In genomic region chr6:110338820-110339470, GRCh38 we compare ENCODE assay signal across 24 cellular contexts. TPM values are rescaled to one million over a fixed set of nuclear protein-coding genes. Genes with fewer than 3 reads are reported as not detected.
A peak's percentile ranks its signal among the peaks of the same experiment; 100 is the strongest.
DNase-seq lines count a peak whose midpoint lies in the region; TF ChIP-seq lines count a peak whose summit lies in the region.
"Had no signal": no experiment of that assay in that cellular context is flagged by ENCODE, and none has a peak within 500 bp of the region (broad histone marks: within the 10 kb centered on the region; RNA-seq: fewer than 3 reads in every experiment).

No MANE protein-coding gene starts in this region.

- TF ChIP-seq CTCF in brain microvascular endothelial cell (IDR thresholded peaks at IDR 0.05; ENCODE audit: low read depth, low read length, missing control alignments) (no peak), mesothelial cell of epicardium (IDR thresholded peaks at IDR 0.05; ENCODE audit: unreplicated experiment) (no peak)

- H3K36me3 Mint-ChIP-seq in mesothelial cell of epicardium: no peaks in the 10 kb centered on the region
- H3K36me3 Mint-ChIP-seq: CD8-positive, alpha-beta T cell had no signal

- H3K4me1 Mint-ChIP-seq in mesothelial cell of epicardium: peaks cover 84% of the 10 kb centered on the region

- DNase-seq in DMS 273 (lab: John Stamatoyannopoulos, UW; ENCODE audit: unreplicated experiment) (peak; percentile 23), DMS 273 treated with DMSO at 0.1 percent for 48 hours (lab: John Stamatoyannopoulos, UW) (no peak), brain microvascular endothelial cell (peak; percentile 38), mesothelial cell of epicardium (ENCODE audit: low spot score in 2 of 2, unreplicated experiment in 2 of 2) (no peak), superior temporal gyrus (ENCODE audit: extremely low spot score) (peak; percentile 11), AG08396 (ENCODE audit: low spot score) (no peak), ecto neural progenitor cell (ENCODE audit: low spot score) (no peak)
- DNase-seq in activated CD4-positive, alpha-beta T cell treated with anti-CD3 and anti-CD28 coated beads, Interleukin-2, amount 50 U/mL, for 1 hour: no peak
- DNase-seq: ACHN; AML-193; Calu3; CD8-positive, alpha-beta T cell; DMS53; GDM1; Karpas-422; MV-4-11; NCI-H1105 treated with DMSO at 0.1 percent for 48 hours; NCI-H2029 treated with DMSO at 0.1 percent for 48 hours; NCI-H526; PC-9; RPMI8226; SHP77 had no signal

- peaks cover 5% of the 10 kb centered on the region for H3K9me3 Mint-ChIP-seq in mesothelial cell of epicardium
- H3K9me3 Mint-ChIP-seq: CD8-positive, alpha-beta T cell had no signal

- in situ Hi-C loops in brain microvascular endothelial cell (cut with HindIII; ENCODE audit: low pct_ligation_motif_present, low sequenced_read_pairs): no loop called here

- H3K36me3 ChIP-seq in brain microvascular endothelial cell (replicated peaks): no peaks in the 10 kb centered on the region

- H3K27me3 Mint-ChIP-seq in mesothelial cell of epicardium (ENCODE audit: low read depth): no peaks in the 10 kb centered on the region

- H3K27ac ChIP-seq in brain microvascular endothelial cell: no peak overlapping the region
- H3K27ac ChIP-seq: 22Rv1, PC-9 had no signal

- H3K4me3 ChIP-seq in brain microvascular endothelial cell (ENCODE audit: low read depth, low read length): no peak overlapping the region
- H3K4me3 ChIP-seq: PC-9 had no signal

- no peak overlapping the region for H3K4me3 Mint-ChIP-seq in mesothelial cell of epicardium
- H3K4me3 Mint-ChIP-seq: CD8-positive, alpha-beta T cell had no signal

- H3K27ac Mint-ChIP-seq in mesothelial cell of epicardium: peak overlapping the region; percentile 85
- H3K27ac Mint-ChIP-seq: CD8-positive, alpha-beta T cell had no signal

- no peaks in the 10 kb centered on the region for H3K27me3 ChIP-seq in brain microvascular endothelial cell (replicated peaks)

RNA-seq across cellular contexts. Expression of gene METTL24, which starts 19.2 kb away (rescaled TPM):
- total RNA-seq in mesothelial cell of epicardium: 25.5 to 28.1 TPM (median 25.7 TPM) in 3 replicates
- total RNA-seq: Calu3, M059J, PC-9 had no signal

Comparison
In these comparisons a context has a peak if more than half of its experiments do, and no peak if none do; other contexts are left out.
1. DNase-seq: peak in DMS 273 (single experiment), brain microvascular endothelial cell (single experiment) and superior temporal gyrus (single experiment); none in DMS 273 treated with DMSO at 0.1 percent for 48 hours (single experiment), mesothelial cell of epicardium (0 of 2), AG08396 (single experiment), ecto neural progenitor cell (single experiment) and activated CD4-positive, alpha-beta T cell treated with anti-CD3 and anti-CD28 coated beads, Interleukin-2, amount 50 U/mL, for 1 hour (single experiment).